Comparison of ENCODE assay signal across 1 cellular context in the genomic region with DNA sequence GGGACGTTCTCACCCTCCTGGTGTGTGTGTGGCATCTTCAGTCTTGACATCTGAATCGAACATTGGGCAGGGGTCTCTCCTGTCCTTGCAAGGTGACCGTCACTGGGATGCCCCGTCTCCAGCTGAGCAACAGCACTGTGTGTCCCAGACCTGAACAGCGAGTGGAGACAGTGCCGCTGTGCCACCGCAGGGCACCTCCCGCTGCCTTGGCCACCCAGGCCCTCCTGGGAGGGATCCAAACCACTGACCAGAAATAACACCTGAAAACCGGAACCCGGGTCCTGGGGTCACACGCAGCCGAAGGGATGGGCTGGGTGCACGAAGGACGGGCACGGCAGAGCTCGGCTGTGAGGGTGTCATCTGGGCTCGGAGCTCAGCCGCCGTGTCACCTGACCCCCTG.
TF ChIP-seq lines count a peak whose summit lies in the region.

No MANE protein-coding gene starts in this region.

TF ChIP-seq in WTC11, 78 proteins besides CTCF, POLR2A, EP300 and RAD21 (continued from another document):
- TF ChIP-seq, protein P1, sequence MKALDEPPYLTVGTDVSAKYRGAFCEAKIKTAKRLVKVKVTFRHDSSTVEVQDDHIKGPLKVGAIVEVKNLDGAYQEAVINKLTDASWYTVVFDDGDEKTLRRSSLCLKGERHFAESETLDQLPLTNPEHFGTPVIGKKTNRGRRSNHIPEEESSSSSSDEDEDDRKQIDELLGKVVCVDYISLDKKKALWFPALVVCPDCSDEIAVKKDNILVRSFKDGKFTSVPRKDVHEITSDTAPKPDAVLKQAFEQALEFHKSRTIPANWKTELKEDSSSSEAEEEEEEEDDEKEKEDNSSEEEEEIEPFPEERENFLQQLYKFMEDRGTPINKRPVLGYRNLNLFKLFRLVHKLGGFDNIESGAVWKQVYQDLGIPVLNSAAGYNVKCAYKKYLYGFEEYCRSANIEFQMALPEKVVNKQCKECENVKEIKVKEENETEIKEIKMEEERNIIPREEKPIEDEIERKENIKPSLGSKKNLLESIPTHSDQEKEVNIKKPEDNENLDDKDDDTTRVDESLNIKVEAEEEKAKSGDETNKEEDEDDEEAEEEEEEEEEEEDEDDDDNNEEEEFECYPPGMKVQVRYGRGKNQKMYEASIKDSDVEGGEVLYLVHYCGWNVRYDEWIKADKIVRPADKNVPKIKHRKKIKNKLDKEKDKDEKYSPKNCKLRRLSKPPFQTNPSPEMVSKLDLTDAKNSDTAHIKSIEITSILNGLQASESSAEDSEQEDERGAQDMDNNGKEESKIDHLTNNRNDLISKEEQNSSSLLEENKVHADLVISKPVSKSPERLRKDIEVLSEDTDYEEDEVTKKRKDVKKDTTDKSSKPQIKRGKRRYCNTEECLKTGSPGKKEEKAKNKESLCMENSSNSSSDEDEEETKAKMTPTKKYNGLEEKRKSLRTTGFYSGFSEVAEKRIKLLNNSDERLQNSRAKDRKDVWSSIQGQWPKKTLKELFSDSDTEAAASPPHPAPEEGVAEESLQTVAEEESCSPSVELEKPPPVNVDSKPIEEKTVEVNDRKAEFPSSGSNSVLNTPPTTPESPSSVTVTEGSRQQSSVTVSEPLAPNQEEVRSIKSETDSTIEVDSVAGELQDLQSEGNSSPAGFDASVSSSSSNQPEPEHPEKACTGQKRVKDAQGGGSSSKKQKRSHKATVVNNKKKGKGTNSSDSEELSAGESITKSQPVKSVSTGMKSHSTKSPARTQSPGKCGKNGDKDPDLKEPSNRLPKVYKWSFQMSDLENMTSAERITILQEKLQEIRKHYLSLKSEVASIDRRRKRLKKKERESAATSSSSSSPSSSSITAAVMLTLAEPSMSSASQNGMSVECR (CRISPR knock-in tag; IDR thresholded peaks at IDR 0.05; ENCODE audit: borderline replicate concordance), result no peak
- no peak for TF ChIP-seq SOX15 (CRISPR knock-in tag; IDR thresholded peaks at IDR 0.05)
- TF ChIP-seq, protein P2, sequence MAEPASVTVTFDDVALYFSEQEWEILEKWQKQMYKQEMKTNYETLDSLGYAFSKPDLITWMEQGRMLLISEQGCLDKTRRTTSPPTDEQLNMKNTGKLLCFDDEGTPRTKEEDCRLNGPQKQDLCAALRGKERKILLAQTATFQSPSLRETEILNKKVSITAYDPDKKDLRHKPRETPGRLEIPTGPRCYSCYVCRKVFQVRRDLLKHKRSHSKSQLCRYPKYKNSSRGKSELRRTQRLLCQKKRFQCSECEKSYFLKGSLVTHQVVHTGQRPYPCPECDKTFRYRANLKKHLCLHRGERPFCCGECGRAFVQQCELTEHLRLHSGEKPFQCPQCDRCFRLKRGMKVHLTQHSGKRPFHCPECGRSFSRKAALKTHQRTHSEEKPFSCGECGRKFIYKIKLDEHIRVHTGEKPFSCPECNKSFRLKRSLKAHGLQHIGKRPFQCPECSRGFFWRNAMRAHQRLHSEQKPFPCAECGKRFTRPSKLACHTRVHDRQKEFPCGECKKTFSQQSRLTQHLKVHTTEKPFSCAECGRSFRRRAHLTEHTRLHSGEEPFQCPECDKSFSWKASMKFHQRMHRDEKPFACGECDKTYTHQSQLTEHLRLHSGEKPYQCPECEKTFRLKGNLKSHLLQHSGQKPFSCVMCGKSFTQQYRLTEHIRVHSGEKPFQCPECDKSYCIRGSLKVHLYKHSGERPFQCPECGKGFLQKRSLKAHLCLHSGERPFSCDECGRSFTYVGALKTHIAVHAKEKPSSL (CRISPR knock-in tag; conservative IDR thresholded peaks at IDR 0.05), result no peak
